Comparison of ENCODE assay signal across 8 cellular contexts in the genomic region with DNA sequence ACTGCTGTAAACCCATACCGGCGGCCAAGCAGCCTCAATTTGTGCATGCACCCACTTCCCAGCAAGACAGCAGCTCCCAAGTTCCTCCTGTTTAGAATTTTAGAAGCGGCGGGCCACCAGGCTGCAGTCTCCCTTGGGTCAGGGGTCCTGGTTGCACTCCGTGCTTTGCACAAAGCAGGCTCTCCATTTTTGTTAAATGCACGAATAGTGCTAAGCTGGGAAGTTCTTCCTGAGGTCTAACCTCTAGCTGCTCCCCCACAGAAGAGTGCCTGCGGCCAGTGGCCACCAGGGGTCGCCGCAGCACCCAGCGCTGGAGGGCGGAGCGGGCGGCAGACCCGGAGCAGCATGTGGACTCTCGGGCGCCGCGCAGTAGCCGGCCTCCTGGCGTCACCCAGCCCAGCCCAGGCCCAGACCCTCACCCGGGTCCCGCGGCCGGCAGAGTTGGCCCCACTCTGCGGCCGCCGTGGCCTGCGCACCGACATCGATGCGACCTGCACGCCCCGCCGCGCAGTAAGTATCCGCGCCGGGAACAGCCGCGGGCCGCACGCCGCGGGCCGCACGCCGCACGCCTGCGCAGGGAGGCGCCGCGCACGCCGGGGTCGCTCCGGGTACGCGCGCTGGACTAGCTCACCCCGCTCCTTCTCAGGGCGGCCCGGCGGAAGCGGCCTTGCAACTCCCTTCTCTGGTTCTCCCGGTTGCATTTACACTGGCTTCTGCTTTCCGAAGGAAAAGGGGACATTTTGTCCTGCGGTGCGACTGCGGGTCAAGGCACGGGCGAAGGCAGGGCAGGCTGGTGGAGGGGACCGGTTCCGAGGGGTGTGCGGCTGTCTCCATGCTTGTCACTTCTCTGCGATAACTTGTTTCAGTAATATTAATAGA. TPM values are rescaled to one million over a fixed set of nuclear protein-coding genes. Genes with fewer than 3 reads are reported as not detected.
DNase-seq lines count a peak whose midpoint lies in the region; ATAC-seq and TF ChIP-seq lines count a peak whose summit lies in the region.

Gene FXN (plus strand): TSS at position 315 of the 879 bp plus-strand sequence. CDS start 31 bp downstream, at position 346.

- peak within 1 kb of the TSS; percentile 55 for H3K27ac ChIP-seq in effector memory CD4-positive, alpha-beta T cell (ENCODE audit: insufficient read depth, low read length, poor library complexity, severe bottlenecking)
- H3K27ac ChIP-seq in mesenchymal stem cell (ENCODE audit: low read length, poor library complexity, severe bottlenecking): peak within 1 kb of the TSS; percentile 55

- H3K18ac ChIP-seq in mesenchymal stem cell (ENCODE audit: low read depth in 1 of 2, low read length in 2 of 2): peak within 1 kb of the TSS; percentile 46 to 97

- H3K23ac ChIP-seq in mesenchymal stem cell (ENCODE audit: low read length in 2 of 2): no peak within 1 kb of the TSS

- H3K9ac ChIP-seq in mesenchymal stem cell (ENCODE audit: low read length): peak within 1 kb of the TSS; percentile 92

- H3K4ac ChIP-seq in mesenchymal stem cell (ENCODE audit: low read depth in 1 of 2, low read length in 2 of 2): peak within 1 kb of the TSS; percentile 35 to 81

- no peak within 1 kb of the TSS for H2BK5ac ChIP-seq in mesenchymal stem cell (ENCODE audit: low read depth, low read length, poor library complexity, severe bottlenecking)

- H3K14ac ChIP-seq in mesenchymal stem cell (ENCODE audit: low read length in 2 of 2): peak within 1 kb of the TSS in 1 of 2 experiments; percentile 63

- H4K8ac ChIP-seq in mesenchymal stem cell (ENCODE audit: low read length): peak within 1 kb of the TSS; percentile 51

- peak within 1 kb of the TSS; percentile 72 for H4K91ac ChIP-seq in mesenchymal stem cell (ENCODE audit: low read length)

- peak; percentile 96 for ATAC-seq in HG03432 (IDR thresholded peaks at IDR 0.05; ENCODE audit: unreplicated experiment)

- no peak within 1 kb of the TSS for H2BK120ac ChIP-seq in mesenchymal stem cell (ENCODE audit: low read depth, low read length)

- peaks cover 5% of the 10 kb centered on the region for H3K4me1 ChIP-seq in effector memory CD4-positive, alpha-beta T cell (ENCODE audit: control insufficient read depth, insufficient read depth, low read length, poor library complexity, severe bottlenecking)
- peaks cover 5% of the 10 kb centered on the region for H3K4me1 ChIP-seq in mesenchymal stem cell (ENCODE audit: control insufficient read depth, insufficient read depth, low read depth, low read length)

- peak within 1 kb of the TSS; percentile 62 for H3K4me3 ChIP-seq in effector memory CD4-positive, alpha-beta T cell (ENCODE audit: insufficient read depth, low read depth, low read length, poor library complexity, severe bottlenecking)
- H3K4me3 ChIP-seq in mesenchymal stem cell (ENCODE audit: insufficient read depth in 1 of 2, low read depth in 1 of 2, low read length in 2 of 2): peak within 1 kb of the TSS; percentile 81 to 93

- peak in 13 of 14 donors; percentile 42 to 86 (median 77) for DNase-seq in C1 segment of cervical spinal cord (lab: John Stamatoyannopoulos, UW)
- DNase-seq in NCI-H82 treated with DMSO at 0.1 percent for 48 hours (lab: John Stamatoyannopoulos, UW; ENCODE audit: unreplicated experiment): peak; percentile 34
- peak; percentile 95 for DNase-seq in activated CD8-positive, alpha-beta memory T cell treated with anti-CD3 and anti-CD28 coated beads for 24 hours
- DNase-seq in effector memory CD4-positive, alpha-beta T cell: peak; percentile 51 to 68 (median 60)
- DNase-seq in mesenchymal stem cell: peak; percentile 80
- DNase-seq in stimulated activated CD8-positive, alpha-beta memory T cell treated with anti-CD3 and anti-CD28 coated beads, Interleukin-12 subunit alpha, Interleukin-12 subunit beta, amount 100 ng/mL, for 4 hours (ENCODE audit: low read depth): peak; percentile 74

- no peaks in the 10 kb centered on the region for H3K9me3 ChIP-seq in effector memory CD4-positive, alpha-beta T cell (ENCODE audit: control insufficient read depth, low read length)
- no peaks in the 10 kb centered on the region for H3K9me3 ChIP-seq in mesenchymal stem cell (ENCODE audit: control insufficient read depth, low read length)

- WGBS in mesenchymal stem cell: under 1% methylated on average over 70 of the region's 75 CpGs

- H3K4me2 ChIP-seq in mesenchymal stem cell (ENCODE audit: low read length, poor library complexity, severe bottlenecking): peak within 1 kb of the TSS; percentile 87

- H2AFZ ChIP-seq in mesenchymal stem cell (ENCODE audit: low read depth, low read length): peak within 1 kb of the TSS; percentile 36

- H2BK15ac ChIP-seq in mesenchymal stem cell (ENCODE audit: low read depth, poor library complexity, severe bottlenecking): peak within 1 kb of the TSS; percentile 96

- peaks cover 18% of the 10 kb centered on the region for H3K79me1 ChIP-seq in mesenchymal stem cell (replicated peaks; ENCODE audit: low read length, poor library complexity, severe bottlenecking)

- no peaks in the 10 kb centered on the region for H3K27me3 ChIP-seq in effector memory CD4-positive, alpha-beta T cell (replicated peaks; ENCODE audit: control insufficient read depth, insufficient read depth, low read length, poor library complexity, severe bottlenecking)
- no peaks in the 10 kb centered on the region for H3K27me3 ChIP-seq in mesenchymal stem cell (ENCODE audit: control insufficient read depth in 1 of 2, insufficient read depth in 1 of 2, low read length in 2 of 2)

- peak; percentile 72 for TF ChIP-seq POLR2A in GM19193 (IDR thresholded peaks at IDR 0.05; ENCODE audit: extremely low read depth, insufficient read depth, insufficient read length)

- no peak within 1 kb of the TSS for H2AK5ac ChIP-seq in mesenchymal stem cell (ENCODE audit: low read length, severe bottlenecking)

- peak within 1 kb of the TSS in 1 of 2 experiments; percentile 82 for H2BK12ac ChIP-seq in mesenchymal stem cell (ENCODE audit: low read length in 2 of 2)

- no peaks in the 10 kb centered on the region for H3K36me3 ChIP-seq in effector memory CD4-positive, alpha-beta T cell (ENCODE audit: control insufficient read depth, insufficient read depth, low read length)
- H3K36me3 ChIP-seq in mesenchymal stem cell (ENCODE audit: control insufficient read depth in 1 of 2, insufficient read depth in 2 of 2, low read depth in 1 of 2, low read length in 2 of 2): no peaks in the 10 kb centered on the region

RNA-seq across cellular contexts. Expression of gene FXN, which starts in this region (rescaled TPM):
- polyA plus RNA-seq in mesenchymal stem cell (2013, experiment 1 of 2): 21.5 TPM
- polyA plus RNA-seq in mesenchymal stem cell (2013, experiment 2 of 2): 20.3 TPM

Comparison
In these comparisons a context has a peak if more than half of its experiments do, and no peak if none do; other contexts are left out.
1. Peak in every context shown above with its lines: DNase-seq, ATAC-seq, H3K4me3 ChIP-seq and H3K27ac ChIP-seq.
2. DNase-seq: peak in every context shown above with its lines; median percentile 95 in activated CD8-positive, alpha-beta memory T cell treated with anti-CD3 and anti-CD28 coated beads for 24 hours; 80 in mesenchymal stem cell; 77 in C1 segment of cervical spinal cord; 74 in stimulated activated CD8-positive, alpha-beta memory T cell treated with anti-CD3 and anti-CD28 coated beads, Interleukin-12 subunit alpha, Interleukin-12 subunit beta, amount 100 ng/mL, for 4 hours; 60 in effector memory CD4-positive, alpha-beta T cell; 34 in NCI-H82 treated with DMSO at 0.1 percent for 48 hours.